13 cellular contexts compared by ENCODE assay signal in genomic region chr1:228096416-228097332, GRCh38. TPM values are rescaled to one million over a fixed set of nuclear protein-coding genes. Genes with fewer than 3 reads are reported as not detected.
DNase-seq lines count a peak whose midpoint lies in the region; ATAC-seq and TF ChIP-seq lines count a peak whose summit lies in the region.
"Had no signal": no experiment of that assay in that cellular context is flagged by ENCODE, and none has a peak within 500 bp of the region (broad histone marks: within the 10 kb centered on the region; RNA-seq: fewer than 3 reads in every experiment).

No MANE protein-coding gene starts in this region.

- ATAC-seq in CD4-positive, alpha-beta T cell (ENCODE audit: poor library complexity) = no peak
- ATAC-seq in natural killer cell treated with Interleukin-12 subunit alpha and Interleukin-12 subunit beta and Interleukin-15 and Interleukin-18, amount 100 ng/mL, for 72 hours = no peak
- ATAC-seq in GM19463 (IDR thresholded peaks at IDR 0.05; ENCODE audit: unreplicated experiment) = no peak

- peaks cover 5% of the 10 kb centered on the region for H3K9me3 Mint-ChIP-seq in CD4-positive, alpha-beta T cell
- H3K9me3 Mint-ChIP-seq in natural killer cell treated with Interleukin-12 subunit alpha and Interleukin-12 subunit beta and Interleukin-15 and Interleukin-18, amount 100 ng/mL, for 72 hours = peaks cover 6% of the 10 kb centered on the region

- no peak for TF ChIP-seq CTCF in CD4-positive, alpha-beta T cell (IDR thresholded peaks at IDR 0.05)
- TF ChIP-seq CTCF in RWPE1 (conservative IDR thresholded peaks at IDR 0.05; ENCODE audit: low read depth) = no peak

- no peak overlapping the region for H3K4me3 Mint-ChIP-seq in CD4-positive, alpha-beta T cell
- no peak overlapping the region for H3K4me3 Mint-ChIP-seq in natural killer cell treated with Interleukin-12 subunit alpha and Interleukin-12 subunit beta and Interleukin-15 and Interleukin-18, amount 100 ng/mL, for 72 hours

- POLR2A ChIA-PET in CD4-positive, alpha-beta T cell (lab: Charles Lee) = interaction anchor here (6.9 kb wide), 1 partner anchor 14 kb away, joined by 44 read pairs; the partner anchor contains the start of gene ARF1
- POLR2A ChIA-PET in RWPE1 (lab: Yijun Ruan, JAX; ENCODE audit: low non-redundant PET) = no interaction called here

- CTCF ChIA-PET in CD4-positive, alpha-beta T cell (lab: Charles Lee) = no interaction called here
- CTCF ChIA-PET in RWPE1 (lab: Yijun Ruan, JAX) = no interaction called here

- peaks cover 7% of the 10 kb centered on the region for H3K9me3 ChIP-seq in CD4-positive, alpha-beta T cell (ENCODE audit: control insufficient read depth, low read length)
- H3K9me3 ChIP-seq: prostate gland had no signal

- peak overlapping the region; percentile 59 for H3K27ac Mint-ChIP-seq in CD4-positive, alpha-beta T cell
- no peak overlapping the region for H3K27ac Mint-ChIP-seq in natural killer cell treated with Interleukin-12 subunit alpha and Interleukin-12 subunit beta and Interleukin-15 and Interleukin-18, amount 100 ng/mL, for 72 hours

- peaks cover 91% of the 10 kb centered on the region for H3K36me3 Mint-ChIP-seq in CD4-positive, alpha-beta T cell (ENCODE audit: low read depth)
- peaks cover 21% of the 10 kb centered on the region for H3K36me3 Mint-ChIP-seq in natural killer cell treated with Interleukin-12 subunit alpha and Interleukin-12 subunit beta and Interleukin-15 and Interleukin-18, amount 100 ng/mL, for 72 hours

- H3K27me3 Mint-ChIP-seq in CD4-positive, alpha-beta T cell = no peaks in the 10 kb centered on the region
- no peaks in the 10 kb centered on the region for H3K27me3 Mint-ChIP-seq in natural killer cell treated with Interleukin-12 subunit alpha and Interleukin-12 subunit beta and Interleukin-15 and Interleukin-18, amount 100 ng/mL, for 72 hours

- H3K4me1 Mint-ChIP-seq in CD4-positive, alpha-beta T cell (ENCODE audit: low read depth) = peaks cover 50% of the 10 kb centered on the region
- H3K4me1 Mint-ChIP-seq in natural killer cell treated with Interleukin-12 subunit alpha and Interleukin-12 subunit beta and Interleukin-15 and Interleukin-18, amount 100 ng/mL, for 72 hours (ENCODE audit: low read depth in 2 of 2) = peaks cover 32 to 46% of the 10 kb centered on the region in 2 donors

- H3K27ac ChIP-seq in CD4-positive, alpha-beta T cell (ENCODE audit: low read depth, low read length) = no peak overlapping the region
- H3K27ac ChIP-seq in RWPE1 = peak overlapping the region; percentile 84
- H3K27ac ChIP-seq: left ventricle myocardium inferior, prostate gland had no signal

- DNase-seq in 8988T (peak; percentile 3), RWPE1 (ENCODE audit: low spot score) (no peak), NCI-H748 treated with DMSO at 0.1 percent for 48 hours (lab: John Stamatoyannopoulos, UW) (no peak)
- no peak for DNase-seq in CD4-positive, alpha-beta T cell
- peak; percentile 41 for DNase-seq in natural killer cell treated with Interleukin-12 subunit alpha and Interleukin-12 subunit beta and Interleukin-15 and Interleukin-18, amount 100 ng/mL, for 72 hours (ENCODE audit: low spot score)
- DNase-seq in activated CD4-positive, alpha-beta T cell treated with anti-CD3 and anti-CD28 coated beads, Interleukin-2, amount 50 U/mL, for 4 hours = no peak
- DNase-seq: BE2C, caudate nucleus, left ventricle myocardium inferior, NCI-H1930, NCI-H510A had no signal

- H3K27me3 ChIP-seq in CD4-positive, alpha-beta T cell (ENCODE audit: control insufficient read depth, insufficient read depth, low read length) = no peaks in the 10 kb centered on the region
- H3K27me3 ChIP-seq: BE2C had no signal

- intact Hi-C loops in CD4-positive, alpha-beta T cell (cut with DNase I, micrococcal nuclease) = no loop called here

RNA-seq across cellular contexts. Expression of gene C1orf35, which starts 6.5 kb away (rescaled TPM):
- total RNA-seq in CD4-positive, alpha-beta T cell = 10 to 100 TPM; 36.6 to 40.3 TPM
- 10 to 100 TPM; 16.4 to 26.7 TPM for total RNA-seq in natural killer cell treated with Interleukin-12 subunit alpha and Interleukin-12 subunit beta and Interleukin-15 and Interleukin-18, amount 100 ng/mL, for 72 hours

RNA-seq across cellular contexts. Expression of gene MRPL55, which starts 12.4 kb away (rescaled TPM):
- 100 to 1,000 TPM; 120 to 128 TPM for total RNA-seq in CD4-positive, alpha-beta T cell
- total RNA-seq in natural killer cell treated with Interleukin-12 subunit alpha and Interleukin-12 subunit beta and Interleukin-15 and Interleukin-18, amount 100 ng/mL, for 72 hours = 10 to 100 TPM; 42.5 to 68.8 TPM

RNA-seq across cellular contexts. Expression of gene ARF1, which starts 14.2 kb away (rescaled TPM):
- total RNA-seq in CD4-positive, alpha-beta T cell = 100 to 1,000 TPM; 318 to 322 TPM
- total RNA-seq in natural killer cell treated with Interleukin-12 subunit alpha and Interleukin-12 subunit beta and Interleukin-15 and Interleukin-18, amount 100 ng/mL, for 72 hours = 100 to 1,000 TPM; 415 to 503 TPM

RNA-seq across cellular contexts. Expression of gene GUK1, which starts 43.4 kb away (rescaled TPM):
- 100 to 1,000 TPM; 373 to 378 TPM for total RNA-seq in CD4-positive, alpha-beta T cell
- 100 to 1,000 TPM; 296 to 329 TPM for total RNA-seq in natural killer cell treated with Interleukin-12 subunit alpha and Interleukin-12 subunit beta and Interleukin-15 and Interleukin-18, amount 100 ng/mL, for 72 hours

RNA-seq across cellular contexts. Expression of gene GJC2, which starts 53.1 kb away (rescaled TPM):
- total RNA-seq in CD4-positive, alpha-beta T cell = 1 to 10 TPM; 2.1 to 2.4 TPM
- total RNA-seq in natural killer cell treated with Interleukin-12 subunit alpha and Interleukin-12 subunit beta and Interleukin-15 and Interleukin-18, amount 100 ng/mL, for 72 hours = 1 to 10 TPM; 2.1 to 2.2 TPM

Comparison
In these comparisons a context has a peak if more than half of its experiments do, and no peak if none do; other contexts are left out.
1. DNase-seq: peak in 8988T (single experiment) and natural killer cell treated with Interleukin-12 subunit alpha and Interleukin-12 subunit beta and Interleukin-15 and Interleukin-18, amount 100 ng/mL, for 72 hours (single experiment); none in CD4-positive, alpha-beta T cell (0 of 10), RWPE1 (single experiment), NCI-H748 treated with DMSO at 0.1 percent for 48 hours (single experiment) and activated CD4-positive, alpha-beta T cell treated with anti-CD3 and anti-CD28 coated beads, Interleukin-2, amount 50 U/mL, for 4 hours (0 of 2).